1 cellular context compared by ENCODE assay signal in the genomic region with DNA sequence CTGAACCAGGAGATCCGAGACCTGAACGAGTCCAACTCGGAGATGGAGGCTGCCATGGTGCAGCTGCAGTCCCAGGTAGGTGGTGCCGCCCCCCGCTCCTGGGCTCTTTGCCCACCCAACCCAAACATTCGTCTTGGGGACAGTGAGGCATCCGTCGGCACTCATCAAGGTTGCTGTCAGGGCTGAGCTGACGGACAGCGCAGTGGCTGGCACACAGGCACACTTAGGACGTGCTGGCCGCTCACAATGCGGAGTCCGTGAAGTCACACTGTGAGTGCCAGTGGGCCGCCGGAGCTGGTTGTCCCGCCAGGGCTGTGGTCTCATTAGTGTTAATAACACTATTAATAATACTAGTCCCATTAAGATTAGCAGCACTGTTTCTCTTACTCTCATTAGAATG.
TF ChIP-seq lines count a peak whose summit lies in the region.

No MANE protein-coding gene starts in this region.

TF ChIP-seq in HepG2, 621 proteins besides CTCF, POLR2A, EP300 and RAD21 (continues in another document):
- no peak for TF ChIP-seq MAZ (IDR thresholded peaks at IDR 0.05; ENCODE audit: borderline replicate concordance, low read depth, low read length)
- no peak for TF ChIP-seq MAZ (CRISPR knock-in tag; IDR thresholded peaks at IDR 0.05; ENCODE audit: low read depth)
- TF ChIP-seq ZNF883 (CRISPR knock-in tag; IDR thresholded peaks at IDR 0.05; ENCODE audit: not compliant biosample characterization), result peak; percentile 61
- TF ChIP-seq ZC3H4 (CRISPR knock-in tag; IDR thresholded peaks at IDR 0.05; ENCODE audit: borderline replicate concordance), result peak; percentile 56; the same call in 1 of the 2 replicates
- no peak for TF ChIP-seq MIER2 (CRISPR knock-in tag; IDR thresholded peaks at IDR 0.05)
- TF ChIP-seq, protein P1, sequence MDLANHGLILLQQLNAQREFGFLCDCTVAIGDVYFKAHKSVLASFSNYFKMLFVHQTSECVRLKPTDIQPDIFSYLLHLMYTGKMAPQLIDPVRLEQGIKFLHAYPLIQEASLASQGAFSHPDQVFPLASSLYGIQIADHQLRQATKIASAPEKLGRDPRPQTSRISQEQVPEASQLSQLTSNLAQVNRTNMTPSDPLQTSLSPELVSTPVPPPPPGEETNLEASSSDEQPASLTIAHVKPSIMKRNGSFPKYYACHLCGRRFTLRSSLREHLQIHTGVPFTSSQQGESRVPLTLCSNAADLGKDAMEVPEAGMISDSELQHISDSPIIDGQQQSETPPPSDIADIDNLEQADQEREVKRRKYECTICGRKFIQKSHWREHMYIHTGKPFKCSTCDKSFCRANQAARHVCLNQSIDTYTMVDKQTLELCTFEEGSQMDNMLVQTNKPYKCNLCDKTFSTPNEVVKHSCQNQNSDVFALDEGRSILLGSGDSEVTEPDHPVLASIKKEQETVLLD (CRISPR knock-in tag; IDR thresholded peaks at IDR 0.05; ENCODE audit: low read depth), result no peak
- TF ChIP-seq NONO (IDR thresholded peaks at IDR 0.05), result no peak
- no peak for TF ChIP-seq NONO (CRISPR knock-in tag; conservative IDR thresholded peaks at IDR 0.05)
- no peak for TF ChIP-seq MXI1 (IDR thresholded peaks at IDR 0.05; ENCODE audit: borderline replicate concordance, low read depth, low read length)
- TF ChIP-seq HOXA5 (CRISPR knock-in tag; IDR thresholded peaks at IDR 0.05), result no peak
- no peak for TF ChIP-seq DPF2 (CRISPR knock-in tag; IDR thresholded peaks at IDR 0.05; ENCODE audit: borderline replicate concordance, low read depth)
- TF ChIP-seq ZNF589 (CRISPR knock-in tag; conservative IDR thresholded peaks at IDR 0.05), result no peak
- no peak for TF ChIP-seq POLR2G (IDR thresholded peaks at IDR 0.05; ENCODE audit: low read depth, low read length)
- TF ChIP-seq SOX6 (IDR thresholded peaks at IDR 0.05), result no peak
- no peak for TF ChIP-seq SOX6 (CRISPR knock-in tag; IDR thresholded peaks at IDR 0.05)
- peak; percentile 87; the same call in 1 of the 2 replicates for TF ChIP-seq EEA1 (CRISPR knock-in tag; IDR thresholded peaks at IDR 0.05; ENCODE audit: borderline replicate concordance)
- TF ChIP-seq, protein P2, sequence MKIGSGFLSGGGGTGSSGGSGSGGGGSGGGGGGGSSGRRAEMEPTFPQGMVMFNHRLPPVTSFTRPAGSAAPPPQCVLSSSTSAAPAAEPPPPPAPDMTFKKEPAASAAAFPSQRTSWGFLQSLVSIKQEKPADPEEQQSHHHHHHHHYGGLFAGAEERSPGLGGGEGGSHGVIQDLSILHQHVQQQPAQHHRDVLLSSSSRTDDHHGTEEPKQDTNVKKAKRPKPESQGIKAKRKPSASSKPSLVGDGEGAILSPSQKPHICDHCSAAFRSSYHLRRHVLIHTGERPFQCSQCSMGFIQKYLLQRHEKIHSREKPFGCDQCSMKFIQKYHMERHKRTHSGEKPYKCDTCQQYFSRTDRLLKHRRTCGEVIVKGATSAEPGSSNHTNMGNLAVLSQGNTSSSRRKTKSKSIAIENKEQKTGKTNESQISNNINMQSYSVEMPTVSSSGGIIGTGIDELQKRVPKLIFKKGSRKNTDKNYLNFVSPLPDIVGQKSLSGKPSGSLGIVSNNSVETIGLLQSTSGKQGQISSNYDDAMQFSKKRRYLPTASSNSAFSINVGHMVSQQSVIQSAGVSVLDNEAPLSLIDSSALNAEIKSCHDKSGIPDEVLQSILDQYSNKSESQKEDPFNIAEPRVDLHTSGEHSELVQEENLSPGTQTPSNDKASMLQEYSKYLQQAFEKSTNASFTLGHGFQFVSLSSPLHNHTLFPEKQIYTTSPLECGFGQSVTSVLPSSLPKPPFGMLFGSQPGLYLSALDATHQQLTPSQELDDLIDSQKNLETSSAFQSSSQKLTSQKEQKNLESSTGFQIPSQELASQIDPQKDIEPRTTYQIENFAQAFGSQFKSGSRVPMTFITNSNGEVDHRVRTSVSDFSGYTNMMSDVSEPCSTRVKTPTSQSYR (CRISPR knock-in tag; IDR thresholded peaks at IDR 0.05; ENCODE audit: borderline replicate concordance), result no peak
- TF ChIP-seq MLLT10 (CRISPR knock-in tag; IDR thresholded peaks at IDR 0.05), result no peak
- no peak for TF ChIP-seq XBP1 (CRISPR knock-in tag; IDR thresholded peaks at IDR 0.05)
- TF ChIP-seq, protein P3, sequence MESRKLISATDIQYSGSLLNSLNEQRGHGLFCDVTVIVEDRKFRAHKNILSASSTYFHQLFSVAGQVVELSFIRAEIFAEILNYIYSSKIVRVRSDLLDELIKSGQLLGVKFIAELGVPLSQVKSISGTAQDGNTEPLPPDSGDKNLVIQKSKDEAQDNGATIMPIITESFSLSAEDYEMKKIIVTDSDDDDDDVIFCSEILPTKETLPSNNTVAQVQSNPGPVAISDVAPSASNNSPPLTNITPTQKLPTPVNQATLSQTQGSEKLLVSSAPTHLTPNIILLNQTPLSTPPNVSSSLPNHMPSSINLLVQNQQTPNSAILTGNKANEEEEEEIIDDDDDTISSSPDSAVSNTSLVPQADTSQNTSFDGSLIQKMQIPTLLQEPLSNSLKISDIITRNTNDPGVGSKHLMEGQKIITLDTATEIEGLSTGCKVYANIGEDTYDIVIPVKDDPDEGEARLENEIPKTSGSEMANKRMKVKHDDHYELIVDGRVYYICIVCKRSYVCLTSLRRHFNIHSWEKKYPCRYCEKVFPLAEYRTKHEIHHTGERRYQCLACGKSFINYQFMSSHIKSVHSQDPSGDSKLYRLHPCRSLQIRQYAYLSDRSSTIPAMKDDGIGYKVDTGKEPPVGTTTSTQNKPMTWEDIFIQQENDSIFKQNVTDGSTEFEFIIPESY (CRISPR knock-in tag; IDR thresholded peaks at IDR 0.05), result no peak
- TF ChIP-seq ZNF558 (CRISPR knock-in tag; IDR thresholded peaks at IDR 0.05; ENCODE audit: borderline replicate concordance), result 0 out of 2 replicates have a peak, but pooled peaks have one; percentile 11
- no peak for TF ChIP-seq YY1 (IDR thresholded peaks at IDR 0.05; ENCODE audit: insufficient read depth, insufficient replicate concordance, low read depth, low read length)
- no peak for TF ChIP-seq FOXP1 (IDR thresholded peaks at IDR 0.05)
- no peak for TF ChIP-seq FOXP1 (CRISPR knock-in tag; IDR thresholded peaks at IDR 0.05)
- no peak for TF ChIP-seq ETV5 (CRISPR knock-in tag; IDR thresholded peaks at IDR 0.05; ENCODE audit: borderline replicate concordance)
- 0 out of 2 replicates have a peak, but pooled peaks have one; percentile 10 for TF ChIP-seq ZNF235 (CRISPR knock-in tag; IDR thresholded peaks at IDR 0.05; ENCODE audit: borderline replicate concordance)
- TF ChIP-seq, protein P4, sequence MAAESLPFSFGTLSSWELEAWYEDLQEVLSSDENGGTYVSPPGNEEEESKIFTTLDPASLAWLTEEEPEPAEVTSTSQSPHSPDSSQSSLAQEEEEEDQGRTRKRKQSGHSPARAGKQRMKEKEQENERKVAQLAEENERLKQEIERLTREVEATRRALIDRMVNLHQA (CRISPR knock-in tag; IDR thresholded peaks at IDR 0.05), result no peak
- 0 out of 2 replicates have a peak, but pooled peaks have one; percentile 37 for TF ChIP-seq KLF15 (CRISPR knock-in tag; IDR thresholded peaks at IDR 0.05; ENCODE audit: borderline replicate concordance)
- no peak for TF ChIP-seq ETV6 (CRISPR knock-in tag; conservative IDR thresholded peaks at IDR 0.05)
- TF ChIP-seq ZFP36L1 (CRISPR knock-in tag; IDR thresholded peaks at IDR 0.05), result no peak
- TF ChIP-seq SNRNP70 (IDR thresholded peaks at IDR 0.05; ENCODE audit: low read depth, low read length), result no peak
- TF ChIP-seq, protein P5, sequence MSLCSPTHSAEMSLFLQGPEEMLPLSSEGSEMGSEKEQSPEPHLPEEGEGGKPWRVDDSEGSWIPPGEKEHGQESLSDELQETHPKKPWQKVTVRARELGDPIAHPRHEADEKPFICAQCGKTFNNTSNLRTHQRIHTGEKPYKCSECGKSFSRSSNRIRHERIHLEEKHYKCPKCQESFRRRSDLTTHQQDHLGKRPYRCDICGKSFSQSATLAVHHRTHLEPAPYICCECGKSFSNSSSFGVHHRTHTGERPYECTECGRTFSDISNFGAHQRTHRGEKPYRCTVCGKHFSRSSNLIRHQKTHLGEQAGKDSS (CRISPR knock-in tag; IDR thresholded peaks at IDR 0.05; ENCODE audit: borderline replicate concordance, low read depth), result no peak
- 0 out of 2 replicates have a peak, but pooled peaks have one; percentile 10 for TF ChIP-seq ZNF891 (CRISPR knock-in tag; IDR thresholded peaks at IDR 0.05)
- peak; percentile 52; the same call in 1 of the 2 replicates for TF ChIP-seq HES4 (CRISPR knock-in tag; IDR thresholded peaks at IDR 0.05; ENCODE audit: borderline replicate concordance)
- no peak for TF ChIP-seq RFX1 (IDR thresholded peaks at IDR 0.05)
- peak; percentile 23; the same call in 1 of the 2 replicates for TF ChIP-seq SAFB2 (CRISPR knock-in tag; IDR thresholded peaks at IDR 0.05; ENCODE audit: borderline replicate concordance, low read depth)
- TF ChIP-seq MEIS1 (CRISPR knock-in tag; IDR thresholded peaks at IDR 0.05; ENCODE audit: borderline replicate concordance), result no peak
- TF ChIP-seq, protein P6, sequence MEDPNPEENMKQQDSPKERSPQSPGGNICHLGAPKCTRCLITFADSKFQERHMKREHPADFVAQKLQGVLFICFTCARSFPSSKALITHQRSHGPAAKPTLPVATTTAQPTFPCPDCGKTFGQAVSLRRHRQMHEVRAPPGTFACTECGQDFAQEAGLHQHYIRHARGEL (CRISPR knock-in tag; IDR thresholded peaks at IDR 0.05), result no peak
- TF ChIP-seq, protein P7, sequence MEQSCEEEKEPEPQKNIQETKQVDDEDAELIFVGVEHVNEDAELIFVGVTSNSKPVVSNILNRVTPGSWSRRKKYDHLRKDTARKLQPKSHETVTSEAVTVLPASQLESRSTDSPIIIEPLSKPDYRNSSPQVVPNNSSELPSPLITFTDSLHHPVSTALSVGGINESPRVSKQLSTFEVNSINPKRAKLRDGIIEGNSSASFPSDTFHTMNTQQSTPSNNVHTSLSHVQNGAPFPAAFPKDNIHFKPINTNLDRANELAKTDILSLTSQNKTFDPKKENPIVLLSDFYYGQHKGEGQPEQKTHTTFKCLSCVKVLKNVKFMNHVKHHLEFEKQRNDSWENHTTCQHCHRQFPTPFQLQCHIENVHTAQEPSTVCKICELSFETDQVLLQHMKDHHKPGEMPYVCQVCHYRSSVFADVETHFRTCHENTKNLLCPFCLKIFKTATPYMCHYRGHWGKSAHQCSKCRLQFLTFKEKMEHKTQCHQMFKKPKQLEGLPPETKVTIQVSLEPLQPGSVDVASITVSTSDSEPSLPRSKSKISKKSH (CRISPR knock-in tag; IDR thresholded peaks at IDR 0.05; ENCODE audit: borderline replicate concordance), result peak; percentile 68; the same call in 1 of the 2 replicates
- TF ChIP-seq GTF3A (CRISPR knock-in tag; conservative IDR thresholded peaks at IDR 0.05), result 0 out of 2 replicates have a peak, but pooled peaks have one; percentile 4
- TF ChIP-seq ZNF709 (CRISPR knock-in tag; IDR thresholded peaks at IDR 0.05), result no peak
- TF ChIP-seq, protein P8, sequence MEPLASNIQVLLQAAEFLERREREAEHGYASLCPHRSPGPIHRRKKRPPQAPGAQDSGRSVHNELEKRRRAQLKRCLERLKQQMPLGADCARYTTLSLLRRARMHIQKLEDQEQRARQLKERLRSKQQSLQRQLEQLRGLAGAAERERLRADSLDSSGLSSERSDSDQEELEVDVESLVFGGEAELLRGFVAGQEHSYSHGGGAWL (CRISPR knock-in tag; IDR thresholded peaks at IDR 0.05), result 0 out of 2 replicates have a peak, but pooled peaks have one; percentile 36
- TF ChIP-seq KLF16 (CRISPR knock-in tag; IDR thresholded peaks at IDR 0.05), result no peak
- peak; percentile 31 for TF ChIP-seq HNRNPLL (IDR thresholded peaks at IDR 0.05; ENCODE audit: low read depth, low read length, poor library complexity, severe bottlenecking)
- TF ChIP-seq SRF (IDR thresholded peaks at IDR 0.05; ENCODE audit: low read depth, low read length), result no peak
- TF ChIP-seq KLF6 (CRISPR knock-in tag; IDR thresholded peaks at IDR 0.05), result no peak
- TF ChIP-seq ZNF264 (CRISPR knock-in tag; IDR thresholded peaks at IDR 0.05), result no peak
- no peak; the same call in 1 of the 2 replicates for TF ChIP-seq ZNF263 (CRISPR knock-in tag; IDR thresholded peaks at IDR 0.05)
- TF ChIP-seq KDM6A (CRISPR knock-in tag; IDR thresholded peaks at IDR 0.05; ENCODE audit: low read depth), result no peak
- TF ChIP-seq KDM4B (CRISPR knock-in tag; IDR thresholded peaks at IDR 0.05), result no peak
- TF ChIP-seq, protein P9, sequence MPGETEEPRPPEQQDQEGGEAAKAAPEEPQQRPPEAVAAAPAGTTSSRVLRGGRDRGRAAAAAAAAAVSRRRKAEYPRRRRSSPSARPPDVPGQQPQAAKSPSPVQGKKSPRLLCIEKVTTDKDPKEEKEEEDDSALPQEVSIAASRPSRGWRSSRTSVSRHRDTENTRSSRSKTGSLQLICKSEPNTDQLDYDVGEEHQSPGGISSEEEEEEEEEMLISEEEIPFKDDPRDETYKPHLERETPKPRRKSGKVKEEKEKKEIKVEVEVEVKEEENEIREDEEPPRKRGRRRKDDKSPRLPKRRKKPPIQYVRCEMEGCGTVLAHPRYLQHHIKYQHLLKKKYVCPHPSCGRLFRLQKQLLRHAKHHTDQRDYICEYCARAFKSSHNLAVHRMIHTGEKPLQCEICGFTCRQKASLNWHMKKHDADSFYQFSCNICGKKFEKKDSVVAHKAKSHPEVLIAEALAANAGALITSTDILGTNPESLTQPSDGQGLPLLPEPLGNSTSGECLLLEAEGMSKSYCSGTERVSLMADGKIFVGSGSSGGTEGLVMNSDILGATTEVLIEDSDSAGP (CRISPR knock-in tag; IDR thresholded peaks at IDR 0.05; ENCODE audit: borderline replicate concordance), result no peak
- TF ChIP-seq SIN3B (IDR thresholded peaks at IDR 0.05; ENCODE audit: low read length), result no peak
- no peak for TF ChIP-seq NRL (CRISPR knock-in tag; IDR thresholded peaks at IDR 0.05; ENCODE audit: borderline replicate concordance)
- TF ChIP-seq, protein P10, sequence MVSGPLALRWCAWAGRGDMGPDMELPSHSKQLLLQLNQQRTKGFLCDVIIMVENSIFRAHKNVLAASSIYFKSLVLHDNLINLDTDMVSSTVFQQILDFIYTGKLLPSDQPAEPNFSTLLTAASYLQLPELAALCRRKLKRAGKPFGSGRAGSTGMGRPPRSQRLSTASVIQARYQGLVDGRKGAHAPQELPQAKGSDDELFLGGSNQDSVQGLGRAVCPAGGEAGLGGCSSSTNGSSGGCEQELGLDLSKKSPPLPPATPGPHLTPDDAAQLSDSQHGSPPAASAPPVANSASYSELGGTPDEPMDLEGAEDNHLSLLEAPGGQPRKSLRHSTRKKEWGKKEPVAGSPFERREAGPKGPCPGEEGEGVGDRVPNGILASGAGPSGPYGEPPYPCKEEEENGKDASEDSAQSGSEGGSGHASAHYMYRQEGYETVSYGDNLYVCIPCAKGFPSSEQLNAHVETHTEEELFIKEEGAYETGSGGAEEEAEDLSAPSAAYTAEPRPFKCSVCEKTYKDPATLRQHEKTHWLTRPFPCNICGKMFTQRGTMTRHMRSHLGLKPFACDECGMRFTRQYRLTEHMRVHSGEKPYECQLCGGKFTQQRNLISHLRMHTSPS (CRISPR knock-in tag; IDR thresholded peaks at IDR 0.05; ENCODE audit: low read depth), result no peak
- TF ChIP-seq ZNF616 (CRISPR knock-in tag; IDR thresholded peaks at IDR 0.05; ENCODE audit: low read depth), result no peak
- TF ChIP-seq ZNF549 (CRISPR knock-in tag; IDR thresholded peaks at IDR 0.05), result no peak
- TF ChIP-seq ZNF782 (CRISPR knock-in tag; IDR thresholded peaks at IDR 0.05; ENCODE audit: borderline replicate concordance), result no peak
- TF ChIP-seq ZBTB38 (CRISPR knock-in tag; IDR thresholded peaks at IDR 0.05), result peak; percentile 95
- TF ChIP-seq HOXA9 (CRISPR knock-in tag; IDR thresholded peaks at IDR 0.05; ENCODE audit: borderline replicate concordance), result no peak
